Comparison of ENCODE assay signal across 10 cellular contexts in genomic region chr18:46152436-46152807, GRCh38. TPM values are rescaled to one million over a fixed set of nuclear protein-coding genes. Genes with fewer than 3 reads are reported as not detected.
DNase-seq lines count a peak whose midpoint lies in the region; ATAC-seq and TF ChIP-seq lines count a peak whose summit lies in the region.
"Had no signal": no experiment of that assay in that cellular context is flagged by ENCODE, and none has a peak within 500 bp of the region (broad histone marks: within the 10 kb centered on the region; RNA-seq: fewer than 3 reads in every experiment).

No MANE protein-coding gene starts in this region.

- H4K8ac ChIP-seq in trophoblast cell (ENCODE audit: low read depth, low read length), result no peak overlapping the region

- TF ChIP-seq CTCF in epithelial cell of proximal tubule (conservative IDR thresholded peaks at IDR 0.05; ENCODE audit: low read depth, low read length), result no peak

- DNase-seq in GOT3 (lab: John Stamatoyannopoulos, UW), result peak; percentile 15
- peak; percentile 46 for DNase-seq in OCI-M1 (lab: John Stamatoyannopoulos, UW)
- DNase-seq in epithelial cell of proximal tubule (ENCODE audit: low read depth), result no peak
- no peak for DNase-seq in trophoblast cell
- DNase-seq in T-helper 2 cell, result no peak
- no peak for DNase-seq in activated naive CD4-positive, alpha-beta T cell (lab: John Stamatoyannopoulos, UW)
- DNase-seq: activated CD4-positive, alpha-beta T cell treated with anti-CD3 and anti-CD28 coated beads for 1 hour; left colon had no signal

- H3K4me3 ChIP-seq in epithelial cell of proximal tubule (ENCODE audit: low read depth, low read length) (peak overlapping the region; percentile 36), trophoblast cell (ENCODE audit: low read depth, low read length) (no peak overlapping the region)

- no peak overlapping the region for H3K14ac ChIP-seq in trophoblast cell (ENCODE audit: low read length)

- H3K18ac ChIP-seq in trophoblast cell (ENCODE audit: low read length), result no peak overlapping the region

- no peaks in the 10 kb centered on the region for H3K27me3 ChIP-seq in trophoblast cell (ENCODE audit: insufficient read depth, low read length)

- H3K4me3 Mint-ChIP-seq in activated T-helper 17 cell treated with anti-CD3 and anti-CD28 coated beads, Interleukin-2, amount 50 U/mL, for 72 hours, result no peak overlapping the region

- H3K27me3 Mint-ChIP-seq in activated T-helper 17 cell treated with anti-CD3 and anti-CD28 coated beads, Interleukin-2, amount 50 U/mL, for 72 hours, result no peaks in the 10 kb centered on the region

- H3K4me1 ChIP-seq in trophoblast cell (ENCODE audit: control insufficient read depth in 1 of 2, insufficient read depth in 2 of 2, low read length in 2 of 2), result peaks cover 13 to 17% of the 10 kb centered on the region in 2 experiments

- peak overlapping the region; percentile 5 for H4K91ac ChIP-seq in trophoblast cell (ENCODE audit: low read depth, low read length)

- H2AK5ac ChIP-seq in trophoblast cell (ENCODE audit: low read length), result no peak overlapping the region

- no CpG with 5 or more reads among the region's 7 CpGs for WGBS in trophoblast cell (ENCODE audit: extremely low coverage, insufficient coverage, insufficient read length)

- H3K27ac ChIP-seq in trophoblast cell (ENCODE audit: low read depth, low read length), result no peak overlapping the region

- H3K9me3 Mint-ChIP-seq in activated T-helper 17 cell treated with anti-CD3 and anti-CD28 coated beads, Interleukin-2, amount 50 U/mL, for 72 hours, result no peaks in the 10 kb centered on the region

- H2AFZ ChIP-seq in trophoblast cell (ENCODE audit: insufficient read depth, low read length, poor library complexity), result no peak overlapping the region

- H3K9ac ChIP-seq in trophoblast cell (ENCODE audit: low read length), result no peak overlapping the region

- ATAC-seq in activated T-helper 17 cell treated with anti-CD3 and anti-CD28 coated beads, Interleukin-2, amount 50 U/mL, for 72 hours (replicated peaks), result no peak
- ATAC-seq in HG03432 (IDR thresholded peaks at IDR 0.05; ENCODE audit: unreplicated experiment), result no peak
- ATAC-seq: left colon had no signal

- H3K23ac ChIP-seq in trophoblast cell (ENCODE audit: low read length), result no peak overlapping the region

- H2BK5ac ChIP-seq in trophoblast cell (ENCODE audit: low read depth, low read length, poor library complexity), result no peak overlapping the region

- H3K4me2 ChIP-seq in trophoblast cell (ENCODE audit: low read length), result no peak overlapping the region

- peaks cover 39% of the 10 kb centered on the region for H3K4me1 Mint-ChIP-seq in activated T-helper 17 cell treated with anti-CD3 and anti-CD28 coated beads, Interleukin-2, amount 50 U/mL, for 72 hours

- H3K36me3 Mint-ChIP-seq in activated T-helper 17 cell treated with anti-CD3 and anti-CD28 coated beads, Interleukin-2, amount 50 U/mL, for 72 hours (ENCODE audit: low read depth), result no peaks in the 10 kb centered on the region

- no peak overlapping the region for H2BK120ac ChIP-seq in trophoblast cell (ENCODE audit: insufficient read depth, low read length, poor library complexity)

- H4K12ac ChIP-seq in trophoblast cell (ENCODE audit: low read depth, low read length), result no peak overlapping the region

- no peaks in the 10 kb centered on the region for H3K36me3 ChIP-seq in trophoblast cell (ENCODE audit: control insufficient read depth in 1 of 2, insufficient read depth in 2 of 2, low read length in 2 of 2)

- H3K4ac ChIP-seq in trophoblast cell (ENCODE audit: low read depth, low read length), result no peak overlapping the region

- peaks cover under 1% of the 10 kb centered on the region for H3K9me3 ChIP-seq in trophoblast cell (ENCODE audit: insufficient read depth, low read depth, low read length)

- H2BK12ac ChIP-seq in trophoblast cell (ENCODE audit: low read length), result peak overlapping the region; percentile 8

- H3K27ac Mint-ChIP-seq in activated T-helper 17 cell treated with anti-CD3 and anti-CD28 coated beads, Interleukin-2, amount 50 U/mL, for 72 hours, result no peak overlapping the region

- no peaks in the 10 kb centered on the region for H3K79me2 ChIP-seq in trophoblast cell (ENCODE audit: control insufficient read depth, insufficient read depth, low read length, poor library complexity)

- H3K79me1 ChIP-seq in trophoblast cell (ENCODE audit: low read length), result no peaks in the 10 kb centered on the region

RNA-seq across cellular contexts. Expression of gene HAUS1, which starts 48.2 kb away (rescaled TPM):
- total RNA-seq in epithelial cell of proximal tubule, result 123 and 230 TPM in 2 replicates
- 59.0 and 63.5 TPM in 2 replicates for polyA plus RNA-seq in trophoblast cell (2013)
- 10 to 100 TPM; 34.3 to 54.5 TPM for total RNA-seq in activated T-helper 17 cell treated with anti-CD3 and anti-CD28 coated beads, Interleukin-2, amount 50 U/mL, for 72 hours

RNA-seq across cellular contexts. Expression of gene ATP5F1A, which starts 54.3 kb away (rescaled TPM):
- 623 and 730 TPM in 2 replicates for total RNA-seq in epithelial cell of proximal tubule
- polyA plus RNA-seq in trophoblast cell (2013), result 277 and 282 TPM in 2 replicates
- total RNA-seq in activated T-helper 17 cell treated with anti-CD3 and anti-CD28 coated beads, Interleukin-2, amount 50 U/mL, for 72 hours, result 100 to 1,000 TPM; 278 to 511 TPM

Comparison
In these comparisons a context has a peak if more than half of its experiments do, and no peak if none do; other contexts are left out.
1. DNase-seq: peak in GOT3 (single experiment) and OCI-M1 (single experiment); none in epithelial cell of proximal tubule (single experiment), trophoblast cell (0 of 2), T-helper 2 cell (0 of 5) and activated naive CD4-positive, alpha-beta T cell (0 of 4).